Comparison of ENCODE assay signal across 20 cellular contexts in genomic region chr6:157896931-157897330, GRCh38.
"Had no signal": no experiment of that assay in that cellular context is flagged by ENCODE, and none has a peak within 500 bp of the region (broad histone marks: within the 10 kb centered on the region; RNA-seq: fewer than 3 reads in every experiment).

No MANE protein-coding gene starts in this region.

- H3K4me3 Mint-ChIP-seq: effector memory CD8-positive, alpha-beta T cell; natural killer cell treated with Interleukin-12 subunit alpha and Interleukin-12 subunit beta and Interleukin-15 and Interleukin-18, amount 100 ng/mL, for 72 hours; stimulated activated memory B cell treated with anti-CD40 and anti-IgM and Interleukin-4, amounts not matched to agents 10 μg/mL and 1 μg/mL and 100 μg/mL, for 72 hours; stimulated activated naive CD8-positive, alpha-beta T cell treated with anti-CD3 and anti-CD28 coated beads, Interleukin-15, Interleukin-2, amounts not matched to agents 100 ng/mL and 50 ng/mL, for 24 hours had no signal

- H3K36me3 Mint-ChIP-seq: natural killer cell treated with Interleukin-12 subunit alpha and Interleukin-12 subunit beta and Interleukin-15 and Interleukin-18, amount 100 ng/mL, for 72 hours had no signal

- ATAC-seq: effector memory CD8-positive, alpha-beta T cell; gastroesophageal sphincter; left colon; left ventricle myocardium superior; pancreas; right cardiac atrium; stimulated activated memory B cell treated with anti-CD40 and anti-IgM and Interleukin-4, amounts not matched to agents 10 μg/mL and 1 μg/mL and 100 μg/mL, for 72 hours had no signal

- DNase-seq: effector memory CD8-positive, alpha-beta T cell; esophagus squamous epithelium; foreskin fibroblast; kidney; left colon; left ventricle myocardium superior; mesendoderm; occipital lobe; pancreas; right cardiac atrium; stimulated activated CD4-positive, alpha-beta T cell treated with anti-CD3 and anti-CD28 coated beads, Interleukin-4, amount 100 ng/mL, for 1 hour; stimulated activated CD8-positive, alpha-beta memory T cell treated with anti-CD3 and anti-CD28 coated beads, Interleukin-4, amount 100 ng/mL, for 48 hours; transverse colon had no signal

- H3K27ac ChIP-seq: esophagus squamous epithelium, gastroesophageal sphincter, hepatocyte, pancreas, thoracic aorta, transverse colon had no signal

- H3K27me3 Mint-ChIP-seq: effector memory CD8-positive, alpha-beta T cell; progenitor cell of endocrine pancreas; stimulated activated memory B cell treated with anti-CD40 and anti-IgM and Interleukin-4, amounts not matched to agents 10 μg/mL and 1 μg/mL and 100 μg/mL, for 72 hours; stimulated activated naive CD8-positive, alpha-beta T cell treated with anti-CD3 and anti-CD28 coated beads, Interleukin-15, Interleukin-2, amounts not matched to agents 100 ng/mL and 50 ng/mL, for 24 hours had no signal

- H3K27me3 ChIP-seq: esophagus squamous epithelium, gastroesophageal sphincter, hepatocyte, pancreas, transverse colon had no signal

- H3K9me3 Mint-ChIP-seq: effector memory CD8-positive, alpha-beta T cell; natural killer cell treated with Interleukin-12 subunit alpha and Interleukin-12 subunit beta and Interleukin-15 and Interleukin-18, amount 100 ng/mL, for 72 hours; stimulated activated memory B cell treated with anti-CD40 and anti-IgM and Interleukin-4, amounts not matched to agents 10 μg/mL and 1 μg/mL and 100 μg/mL, for 72 hours; stimulated activated naive CD8-positive, alpha-beta T cell treated with anti-CD3 and anti-CD28 coated beads, Interleukin-15, Interleukin-2, amounts not matched to agents 100 ng/mL and 50 ng/mL, for 24 hours had no signal

- H3K9me3 ChIP-seq: esophagus squamous epithelium, gastroesophageal sphincter, pancreas, thoracic aorta, transverse colon had no signal

- H3K27ac Mint-ChIP-seq: effector memory CD8-positive, alpha-beta T cell; natural killer cell treated with Interleukin-12 subunit alpha and Interleukin-12 subunit beta and Interleukin-15 and Interleukin-18, amount 100 ng/mL, for 72 hours; stimulated activated memory B cell treated with anti-CD40 and anti-IgM and Interleukin-4, amounts not matched to agents 10 μg/mL and 1 μg/mL and 100 μg/mL, for 72 hours; stimulated activated naive CD8-positive, alpha-beta T cell treated with anti-CD3 and anti-CD28 coated beads, Interleukin-15, Interleukin-2, amounts not matched to agents 100 ng/mL and 50 ng/mL, for 24 hours had no signal
